In genomic region chr22:37636949-37637273, GRCh38 we compare ENCODE assay signal across 12 cellular contexts. TPM values are rescaled to one million over a fixed set of nuclear protein-coding genes. Genes with fewer than 3 reads are reported as not detected.
A peak's percentile ranks its signal among the peaks of the same experiment; 100 is the strongest.
DNase-seq lines count a peak whose midpoint lies in the region; ATAC-seq and TF ChIP-seq lines count a peak whose summit lies in the region.
"Had no signal": no experiment of that assay in that cellular context is flagged by ENCODE, and none has a peak within 500 bp of the region (broad histone marks: within the 10 kb centered on the region; RNA-seq: fewer than 3 reads in every experiment).

No MANE protein-coding gene starts in this region.

- no peak for TF ChIP-seq POLR2A in stomach (IDR thresholded peaks at IDR 0.05)

- 85% methylated on average over 3 of the region's 3 CpGs for WGBS in hepatocyte (ENCODE audit: low lambda C conversion rate, missing lambda C conversion rate)
- 55 to 62% (median 58%) methylated on average over 2 to 3 of the region's 3 CpGs for WGBS in stomach, 5 donors

- peaks cover 75% of the 10 kb centered on the region for H3K4me1 Mint-ChIP-seq in activated CD8-positive, alpha-beta memory T cell treated with anti-CD3 and anti-CD28 coated beads, Interleukin-2, amount 10 ng/mL, durations not matched to agents 7 days and 5 days

- H3K9me3 Mint-ChIP-seq in activated CD8-positive, alpha-beta memory T cell treated with anti-CD3 and anti-CD28 coated beads, Interleukin-2, amount 10 ng/mL, durations not matched to agents 7 days and 5 days (ENCODE audit: low read depth): no peaks in the 10 kb centered on the region
- H3K9me3 Mint-ChIP-seq: activated naive CD4-positive, alpha-beta T cell treated with anti-CD3 and anti-CD28 coated beads, Interleukin-2, amount 50 U/mL, for 72 hours had no signal

- no peak for TF ChIP-seq EP300 in stomach (IDR thresholded peaks at IDR 0.05)

- no peak overlapping the region for H3K4me3 ChIP-seq in SJCRH30
- no peak overlapping the region for H3K4me3 ChIP-seq in hepatocyte
- no peak overlapping the region for H3K4me3 ChIP-seq in stomach
- no peak overlapping the region for H3K4me3 ChIP-seq in MG63
- H3K4me3 ChIP-seq: coronary artery had no signal

- no peak overlapping the region for H2AFZ ChIP-seq in hepatocyte

- no peak overlapping the region for H3K4me2 ChIP-seq in hepatocyte

- peak overlapping the region; percentile 91 for H3K27ac Mint-ChIP-seq in activated CD8-positive, alpha-beta memory T cell treated with anti-CD3 and anti-CD28 coated beads, Interleukin-2, amount 10 ng/mL, durations not matched to agents 7 days and 5 days

- H3K36me3 ChIP-seq in SJCRH30 (no peaks in the 10 kb centered on the region), hepatocyte (replicated peaks; ENCODE audit: insufficient read depth, low read depth) (no peaks in the 10 kb centered on the region), stomach (peaks cover 0 to 15% (median 11%) of the 10 kb centered on the region in 4 donors), MG63 (no peaks in the 10 kb centered on the region)

- ATAC-seq in activated CD8-positive, alpha-beta memory T cell treated with anti-CD3 and anti-CD28 coated beads, Interleukin-2, amount 10 ng/mL, durations not matched to agents 7 days and 5 days: no peak
- no peak for ATAC-seq in GM21528 (IDR thresholded peaks at IDR 0.05; ENCODE audit: low FRiP score, unreplicated experiment)
- ATAC-seq: activated naive CD4-positive, alpha-beta T cell treated with anti-CD3 and anti-CD28 coated beads, Interleukin-2, amount 50 U/mL, for 72 hours had no signal

- H3K9me3 ChIP-seq in SJCRH30 (replicated peaks) (no peaks in the 10 kb centered on the region), hepatocyte (ENCODE audit: low read depth) (no peaks in the 10 kb centered on the region), stomach (no peaks in the 10 kb centered on the region), MG63 (no peaks in the 10 kb centered on the region)

- H3K27ac ChIP-seq in SJCRH30 (peak overlapping the region; percentile 3; the same call in 1 of the 2 replicates), hepatocyte (peak overlapping the region; percentile 95), stomach (peak overlapping the region in 3 of 5 donors; percentile 10 to 90 (median 84))

- CTCF ChIA-PET in activated CD8-positive, alpha-beta memory T cell treated with anti-CD3 and anti-CD28 coated beads, Interleukin-2, amount 10 ng/mL, durations not matched to agents 7 days and 5 days (lab: Charles Lee): interaction anchor here (0.9 to 34.1 kb wide), 7 partner anchors 12 to 259 kb away, joined by 3 to 1064 read pairs (median 7); partner anchors contain the start of genes GGA1, LGALS1, MFNG and NOL12

- peaks cover 14% of the 10 kb centered on the region for H3K36me3 Mint-ChIP-seq in activated CD8-positive, alpha-beta memory T cell treated with anti-CD3 and anti-CD28 coated beads, Interleukin-2, amount 10 ng/mL, durations not matched to agents 7 days and 5 days

- H3K4me1 ChIP-seq in SJCRH30 (peaks cover 56% of the 10 kb centered on the region), hepatocyte (ENCODE audit: insufficient read depth) (peaks cover 92% of the 10 kb centered on the region), stomach (peaks cover 64 to 100% (median 83%) of the 10 kb centered on the region in 4 donors)

- H4K20me1 ChIP-seq in hepatocyte (ENCODE audit: insufficient read depth, poor library complexity, severe bottlenecking): no peaks in the 10 kb centered on the region

- DNase-seq in activated CD8-positive, alpha-beta memory T cell treated with anti-CD3 and anti-CD28 coated beads, Interleukin-2, amount 10 ng/mL, durations not matched to agents 7 days and 5 days: no peak
- no peak for DNase-seq in activated CD8-positive, alpha-beta memory T cell treated with anti-CD3 and anti-CD28 coated beads, Interleukin-2, amount 50 U/mL, for 4 hours
- DNase-seq in SJCRH30 (no peak), hepatocyte (ENCODE audit: low spot score) (no peak), stomach (no peak), MG63 (no peak), NCI-H2029 treated with DMSO at 0.1 percent for 48 hours (lab: John Stamatoyannopoulos, UW) (no peak)
- DNase-seq: NCI-H146, trophoblast cell had no signal

- TF ChIP-seq CTCF in hepatocyte (IDR thresholded peaks at IDR 0.05; ENCODE audit: poor library complexity): no peak
- TF ChIP-seq CTCF in stomach (IDR thresholded peaks at IDR 0.05): no peak

- no peaks in the 10 kb centered on the region for H3K27me3 Mint-ChIP-seq in activated CD8-positive, alpha-beta memory T cell treated with anti-CD3 and anti-CD28 coated beads, Interleukin-2, amount 10 ng/mL, durations not matched to agents 7 days and 5 days

- intact Hi-C loops in stomach (cut with DNase I; ENCODE audit: low total_unique reads): no loop called here

- no peaks in the 10 kb centered on the region for H3K27me3 ChIP-seq in SJCRH30
- no peaks in the 10 kb centered on the region for H3K27me3 ChIP-seq in hepatocyte
- peaks cover 0 to 8% (median 0%) of the 10 kb centered on the region in 3 donors for H3K27me3 ChIP-seq in stomach
- no peaks in the 10 kb centered on the region for H3K27me3 ChIP-seq in MG63

- peaks cover 36% of the 10 kb centered on the region for H3K79me2 ChIP-seq in hepatocyte

- no peaks in the 10 kb centered on the region for H3K9me2 ChIP-seq in hepatocyte (replicated peaks; ENCODE audit: insufficient read depth)

- peak overlapping the region; percentile 90 for H3K4me3 Mint-ChIP-seq in activated CD8-positive, alpha-beta memory T cell treated with anti-CD3 and anti-CD28 coated beads, Interleukin-2, amount 10 ng/mL, durations not matched to agents 7 days and 5 days

RNA-seq across cellular contexts. Expression of gene SH3BP1, which starts 2.6 kb away (rescaled TPM):
- 100 to 1,000 TPM; 231 to 275 TPM for total RNA-seq in activated CD8-positive, alpha-beta memory T cell treated with anti-CD3 and anti-CD28 coated beads, Interleukin-2, amount 10 ng/mL, durations not matched to agents 7 days and 5 days
- total RNA-seq in SJCRH30 (2014; rRNA removed; shearing (Covaris generic)): 6.1 and 6.3 TPM in 2 replicates
- 6.4 and 14.0 TPM in 2 replicates for total RNA-seq in hepatocyte
- 12.3 and 21.6 TPM in 2 replicates for polyA plus RNA-seq in hepatocyte
- 100 to 1,000 TPM in 1 of 5 donors, 10 to 100 TPM in 1, 1 to 10 TPM in 2, not detected in 1; 1.6 to 135 (median 7.3) TPM for total RNA-seq in stomach
- 10 to 100 TPM in 1 of 3 donors, 1 to 10 TPM in 2; 8.7 to 12.8 (median 9.5) TPM for polyA plus RNA-seq in stomach
- total RNA-seq in MG63 (2014; rRNA removed; shearing (Covaris generic); ENCODE audit: low replicate concordance): 0.95 TPM in 1 of 2 replicates, not detected in the other

RNA-seq across cellular contexts. Expression of gene PDXP, which starts 21.6 kb away (rescaled TPM):
- total RNA-seq in activated CD8-positive, alpha-beta memory T cell treated with anti-CD3 and anti-CD28 coated beads, Interleukin-2, amount 10 ng/mL, durations not matched to agents 7 days and 5 days: 10 to 100 TPM; 25.9 to 32.6 TPM
- 43.3 and 48.3 TPM in 2 replicates for total RNA-seq in SJCRH30 (2014; rRNA removed; shearing (Covaris generic))
- total RNA-seq in hepatocyte (15.0 and 18.3 TPM in 2 replicates), stomach (10 to 100 TPM in 1 of 5 donors, 1 to 10 TPM in 4; 2.9 to 72.1 (median 5.4) TPM)
- polyA plus RNA-seq in hepatocyte (25.0 and 27.6 TPM in 2 replicates), stomach (10 to 100 TPM in 1 of 3 donors, 1 to 10 TPM in 2; 6.4 to 11.8 (median 8.1) TPM)
- 18.0 and 24.2 TPM in 2 replicates for total RNA-seq in MG63 (2014; rRNA removed; shearing (Covaris generic); ENCODE audit: low replicate concordance)

RNA-seq across cellular contexts. Expression of gene GGA1, which starts 28.3 kb away (rescaled TPM):
- total RNA-seq in activated CD8-positive, alpha-beta memory T cell treated with anti-CD3 and anti-CD28 coated beads, Interleukin-2, amount 10 ng/mL, durations not matched to agents 7 days and 5 days: 10 to 100 TPM; 76.9 to 85.9 TPM
- total RNA-seq in SJCRH30 (2014; rRNA removed; shearing (Covaris generic)): 25.1 and 34.1 TPM in 2 replicates
- 25.5 and 30.2 TPM in 2 replicates for total RNA-seq in hepatocyte
- polyA plus RNA-seq in hepatocyte: 51.5 and 75.3 TPM in 2 replicates
- 10 to 100 TPM; 39.5 to 87.9 (median 55.6) TPM for total RNA-seq in stomach
- polyA plus RNA-seq in stomach: 10 to 100 TPM; 30.3 to 43.6 (median 34.1) TPM
- 13.8 and 33.2 TPM in 2 replicates for total RNA-seq in MG63 (2014; rRNA removed; shearing (Covaris generic); ENCODE audit: low replicate concordance)

RNA-seq across cellular contexts. Expression of gene LGALS1, which starts 38.5 kb away (rescaled TPM):
- 1,000 to 10,000 TPM; 1,392 to 1,515 TPM for total RNA-seq in activated CD8-positive, alpha-beta memory T cell treated with anti-CD3 and anti-CD28 coated beads, Interleukin-2, amount 10 ng/mL, durations not matched to agents 7 days and 5 days
- total RNA-seq in SJCRH30 (2014; rRNA removed; shearing (Covaris generic)): 671 and 890 TPM in 2 replicates
- total RNA-seq in hepatocyte: 780 and 875 TPM in 2 replicates
- 565 and 568 TPM in 2 replicates for polyA plus RNA-seq in hepatocyte
- 100 to 1,000 TPM; 235 to 490 (median 312) TPM for total RNA-seq in stomach
- polyA plus RNA-seq in stomach: 1,000 to 10,000 TPM in 1 of 3 donors, 100 to 1,000 TPM in 2; 596 to 1,435 (median 703) TPM
- 3,913 and 4,947 TPM in 2 replicates for total RNA-seq in MG63 (2014; rRNA removed; shearing (Covaris generic); ENCODE audit: low replicate concordance)

RNA-seq across cellular contexts. Expression of gene NOL12, which starts 49.2 kb away (rescaled TPM):
- total RNA-seq in activated CD8-positive, alpha-beta memory T cell treated with anti-CD3 and anti-CD28 coated beads, Interleukin-2, amount 10 ng/mL, durations not matched to agents 7 days and 5 days: 10 to 100 TPM; 49.9 to 53.3 TPM
- total RNA-seq in SJCRH30 (2014; rRNA removed; shearing (Covaris generic)): 26.2 and 28.3 TPM in 2 replicates
- 11.4 and 22.6 TPM in 2 replicates for total RNA-seq in hepatocyte
- polyA plus RNA-seq in hepatocyte: 27.6 and 31.9 TPM in 2 replicates
- 10 to 100 TPM in 4 of 5 donors, 1 to 10 TPM in 1; 9.3 to 64.6 (median 41.5) TPM for total RNA-seq in stomach
- 10 to 100 TPM; 26.6 to 35.4 (median 35.2) TPM for polyA plus RNA-seq in stomach
- total RNA-seq in MG63 (2014; rRNA removed; shearing (Covaris generic); ENCODE audit: low replicate concordance): 61.0 and 111 TPM in 2 replicates

Comparison
In these comparisons a context has a peak if more than half of its experiments do, and no peak if none do; other contexts are left out.
1. H3K27ac ChIP-seq: peak in every context shown above with its lines; median percentile 95 in hepatocyte; 84 in stomach; 3 in SJCRH30.